ENCODE assay signal across 9 cellular contexts in genomic region chr16:2751577-2752034, GRCh38. TPM values are rescaled to one million over a fixed set of nuclear protein-coding genes. Genes with fewer than 3 reads are reported as not detected.
DNase-seq lines count a peak whose midpoint lies in the region; ATAC-seq, FAIRE-seq and TF ChIP-seq lines count a peak whose summit lies in the region.
"Had no signal": no experiment of that assay in that cellular context is flagged by ENCODE, and none has a peak within 500 bp of the region (broad histone marks: within the 10 kb centered on the region; RNA-seq: fewer than 3 reads in every experiment).

No MANE protein-coding gene starts in this region.

- TF ChIP-seq CTCF in AG09309 (IDR thresholded peaks at IDR 0.05; ENCODE audit: control insufficient read depth, insufficient read depth, low read depth, low read length, missing control alignments) (no peak), fibroblast of villous mesenchyme (IDR thresholded peaks at IDR 0.05; ENCODE audit: insufficient read depth, low read depth, low read length) (no peak), psoas muscle (IDR thresholded peaks at IDR 0.05) (no peak)

- H3K27me3 Mint-ChIP-seq in T-helper 17 cell, result no peaks in the 10 kb centered on the region

- H3K36me3 ChIP-seq in psoas muscle (ENCODE audit: insufficient read depth in 1 of 2, low read depth in 1 of 2), result peaks cover 0 to 12% of the 10 kb centered on the region in 2 donors

- H3K4me1 ChIP-seq in psoas muscle, result peaks cover 34% of the 10 kb centered on the region

- H3K27ac ChIP-seq in psoas muscle, result peak overlapping the region; percentile 97

- no peak for FAIRE-seq in GM18507 (lab: Jason Lieb, UNC)

- intact Hi-C loops in psoas muscle (cut with DNase I), result no loop called here

- peak overlapping the region; percentile 69 for H3K4me3 ChIP-seq in AG09309 (ENCODE audit: control insufficient read depth, low read depth, low read length)
- H3K4me3 ChIP-seq in fibroblast of villous mesenchyme (ENCODE audit: low read depth, low read length), result peak overlapping the region; percentile 74
- peak overlapping the region; percentile 96 for H3K4me3 ChIP-seq in psoas muscle

- whole genome bisulfite sequencing in psoas muscle, 3 donors, result 51 to 60% (median 51%) methylated on average over 23 of the region's 23 CpGs

- peak; percentile 31 for ATAC-seq in HG03521 (IDR thresholded peaks at IDR 0.05; ENCODE audit: unreplicated experiment)
- ATAC-seq in T-helper 17 cell, result no peak
- no peak for ATAC-seq in psoas muscle

- peak overlapping the region; percentile 94 for H3K4me3 Mint-ChIP-seq in T-helper 17 cell

- H3K9me3 ChIP-seq in T-helper 17 cell (ENCODE audit: control insufficient read depth, low read length, poor library complexity, severe bottlenecking), result no peaks in the 10 kb centered on the region
- H3K9me3 ChIP-seq in psoas muscle, result no peaks in the 10 kb centered on the region

- H3K27ac Mint-ChIP-seq in T-helper 17 cell, result peak overlapping the region; percentile 97

- H3K27me3 ChIP-seq in psoas muscle (ENCODE audit: insufficient read depth in 3 of 3, low read length in 2 of 3), result no peaks in the 10 kb centered on the region

- H3K36me3 Mint-ChIP-seq in T-helper 17 cell (ENCODE audit: low read depth), result peaks cover 14% of the 10 kb centered on the region

- DNase-seq in AG09309 (ENCODE audit: low read depth) (no peak), GM18507 (ENCODE audit: extremely low spot score, insufficient read length, low read depth) (peak; percentile 71), T-helper 17 cell (no peak), fibroblast of villous mesenchyme (ENCODE audit: low read depth) (no peak), psoas muscle (no peak), NCI-H187 treated with DMSO at 0.1 percent for 48 hours (lab: John Stamatoyannopoulos, UW) (no peak), KG1 (lab: John Stamatoyannopoulos, UW) (no peak)

- H3K4me1 Mint-ChIP-seq in T-helper 17 cell, result peaks cover 34% of the 10 kb centered on the region

RNA-seq across cellular contexts. Expression of gene SRRM2, which starts 0.8 kb away (rescaled TPM):
- total RNA-seq in T-helper 17 cell (1,000 to 10,000 TPM; 1,185 to 1,285 TPM), fibroblast of villous mesenchyme (51.9 and 62.2 TPM in 2 replicates), psoas muscle (100 to 1,000 TPM; 277 to 413 (median 316) TPM)
- 100 to 1,000 TPM; 183 to 226 (median 216) TPM for polyA plus RNA-seq in psoas muscle

RNA-seq across cellular contexts. Expression of gene ELOB, which starts 25.5 kb away (rescaled TPM):
- total RNA-seq in T-helper 17 cell, result 100 to 1,000 TPM; 121 to 131 TPM
- total RNA-seq in fibroblast of villous mesenchyme, result 203 and 227 TPM in 2 replicates
- 100 to 1,000 TPM; 226 to 317 (median 296) TPM for total RNA-seq in psoas muscle
- polyA plus RNA-seq in psoas muscle, result 100 to 1,000 TPM; 344 to 660 (median 388) TPM

RNA-seq across cellular contexts. Expression of gene PRSS27, which starts 31.6 kb away (rescaled TPM):
- 1 to 10 TPM in 1 of 2 donors, under 1 TPM in 1; 0.83 to 1.4 TPM for total RNA-seq in T-helper 17 cell
- total RNA-seq in fibroblast of villous mesenchyme, result 0.86 and 0.97 TPM in 2 replicates
- total RNA-seq in psoas muscle, result under 1 TPM in 2 of 4 donors, not detected in 2; 0.22 to 0.34 TPM
- under 1 TPM; 0.07 to 0.20 (median 0.08) TPM for polyA plus RNA-seq in psoas muscle
- total RNA-seq: HT1080 had no signal

RNA-seq across cellular contexts. Expression of gene PRSS33, which starts 35.8 kb away (rescaled TPM):
- total RNA-seq in T-helper 17 cell, result not detected
- total RNA-seq in fibroblast of villous mesenchyme, result not detected in 2 replicates
- not detected for total RNA-seq in psoas muscle
- not detected for polyA plus RNA-seq in psoas muscle
- total RNA-seq: HT1080 had no signal

RNA-seq across cellular contexts. Expression of gene PRSS41, which starts 46.7 kb away (rescaled TPM):
- total RNA-seq in T-helper 17 cell (not detected), fibroblast of villous mesenchyme (not detected in 2 replicates), psoas muscle (not detected)
- not detected for polyA plus RNA-seq in psoas muscle
- total RNA-seq: HT1080 had no signal
